1 cellular context compared by ENCODE assay signal in genomic region chr5:180128671-180129261, GRCh38.
TF ChIP-seq lines count a peak whose summit lies in the region.

No MANE protein-coding gene starts in this region.

TF ChIP-seq in GM23338, 12 proteins besides CTCF, POLR2A, EP300 and RAD21 (continued from another document):
- no peak for TF ChIP-seq REST (IDR thresholded peaks at IDR 0.05; ENCODE audit: unreplicated experiment)
- no peak for TF ChIP-seq ZNF331 (CRISPR knock-in tag; IDR thresholded peaks at IDR 0.05; ENCODE audit: low read depth)
- no peak for TF ChIP-seq CREB1 (CRISPR knock-in tag; IDR thresholded peaks at IDR 0.05; ENCODE audit: low read depth)
- no peak for TF ChIP-seq ETS1 (IDR thresholded peaks at IDR 0.05)
- no peak for TF ChIP-seq NANOG (IDR thresholded peaks at IDR 0.05; ENCODE audit: borderline replicate concordance)
TF ChIP-seq in GM23338: peak in this region for 0.
